Comparison of ENCODE assay signal across 8 cellular contexts in the genomic region with DNA sequence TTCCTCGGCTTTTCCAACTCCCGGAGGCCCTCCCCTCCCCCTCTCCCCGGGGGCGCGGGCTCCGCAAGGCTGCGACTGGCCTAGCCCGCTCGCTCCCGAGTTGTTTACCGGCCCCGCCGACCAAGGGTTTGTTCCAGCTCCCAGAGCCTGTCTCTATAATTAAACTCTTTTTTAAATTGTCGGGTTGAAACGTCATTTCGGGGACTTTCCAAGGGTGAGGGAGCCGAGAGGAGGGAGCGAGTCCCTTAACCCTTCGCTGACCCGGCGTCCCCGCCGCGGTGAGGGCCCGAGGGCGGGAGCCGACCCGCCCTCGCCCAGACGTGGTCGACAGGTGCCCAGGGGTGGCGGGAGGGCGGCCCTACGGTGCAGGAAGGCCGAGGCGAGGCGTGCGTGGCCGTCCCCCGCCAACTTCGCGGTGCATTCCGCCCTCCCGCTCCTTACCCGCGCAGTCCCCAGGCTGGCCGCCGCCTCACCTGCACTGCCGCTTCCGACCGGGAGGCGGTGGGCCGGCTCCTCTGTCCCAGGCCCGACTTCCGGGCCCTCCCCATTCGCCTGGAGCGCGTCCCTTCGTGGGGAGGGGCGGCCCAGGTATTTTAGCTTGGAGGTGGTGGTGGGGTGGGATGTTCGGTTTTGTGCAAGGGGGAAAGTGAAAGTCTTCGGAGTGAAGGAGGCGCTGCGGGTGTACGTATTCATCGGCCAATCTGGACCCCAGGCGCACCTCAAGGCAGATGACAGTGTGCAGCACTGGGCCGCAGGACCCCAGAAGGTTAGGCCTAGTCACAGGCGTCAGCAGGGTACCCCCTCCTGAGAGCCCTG. TPM values are rescaled to one million over a fixed set of nuclear protein-coding genes. Genes with fewer than 3 reads are reported as not detected.
DNase-seq lines count a peak whose midpoint lies in the region; ATAC-seq and TF ChIP-seq lines count a peak whose summit lies in the region.

No MANE protein-coding gene starts in this region.

- intact Hi-C loops in Panc1 (cut with micrococcal nuclease; ENCODE audit: unreplicated experiment): no loop called here
- intact Hi-C loops in transverse colon (cut with DNase I; ENCODE audit: low total_unique reads): loop anchor here (1.0 to 10.0 kb wide), 3 partner anchors 247 to 854 kb away; no protein-coding TSS in a partner anchor

- peak; percentile 94 for TF ChIP-seq POLR2A in transverse colon (IDR thresholded peaks at IDR 0.05)

- CTCF ChIA-PET in Panc1 (lab: Charles Lee): no interaction called here

- H3K4me3 ChIP-seq in BLaER1: peak overlapping the region; percentile 99
- peak overlapping the region; percentile 84 to 95 for H3K4me3 ChIP-seq in Panc1 (ENCODE audit: low read depth in 2 of 2, low read length in 2 of 2)
- H3K4me3 ChIP-seq in transverse colon: peak overlapping the region; percentile 55 to 86 (median 70)

- H4K20me1 ChIP-seq in BLaER1: peaks cover 20% of the 10 kb centered on the region

- DNase-seq in Panc1 (ENCODE audit: low read depth, low spot score) (no peak), germinal center (ENCODE audit: low spot score) (peak; percentile 81), occipital lobe (lab: John Stamatoyannopoulos, UW) (peak; percentile 22), transverse colon (peak; percentile 87)
- DNase-seq in activated naive CD4-positive, alpha-beta T cell (lab: John Stamatoyannopoulos, UW): peak; percentile 62 to 75 (median 69)

- TF ChIP-seq CTCF in Panc1 (IDR thresholded peaks at IDR 0.05): peak; percentile 74
- TF ChIP-seq CTCF in transverse colon (IDR thresholded peaks at IDR 0.05): peak; percentile 90 to 99 (median 91)

- ATAC-seq in GM18909 (IDR thresholded peaks at IDR 0.05; ENCODE audit: poor library complexity, unreplicated experiment) (peak; percentile 43), HG03159 (IDR thresholded peaks at IDR 0.05; ENCODE audit: unreplicated experiment) (peak; percentile 47), Panc1 (peak; percentile 82)

- no TSS peak for BruUV-seq in Panc1 (replicated peaks; lab: Mats Ljungman, UMichigan)

- in situ Hi-C loops in Panc1 (cut with HindIII; ENCODE audit: low pct_unique_long_range_greater_than_20kb, low sequenced_read_pairs) (no loop called here), transverse colon (cut with MboI; ENCODE audit: low pct_ligation_motif_present in 1 of 4, low pct_unique_long_range_greater_than_20kb in 1 of 4, low sequenced_read_pairs in 3 of 4) (no loop called here)

- POLR2A ChIA-PET in Panc1 (lab: Charles Lee): interaction anchor here (0.7 kb wide), 1 partner anchor 40 kb away, joined by 7 read pairs; no protein-coding TSS in a partner anchor

- TF ChIP-seq EP300 in transverse colon (IDR thresholded peaks at IDR 0.05; ENCODE audit: low read depth): no peak

- peak overlapping the region; percentile 93 for H3K9ac ChIP-seq in BLaER1

- H3K9me3 ChIP-seq in BLaER1 (peaks cover 10% of the 10 kb centered on the region; the same call in 1 of the 2 replicates), Panc1 (ENCODE audit: control insufficient read depth, insufficient read depth, low read depth, low read length) (no peaks in the 10 kb centered on the region), transverse colon (no peaks in the 10 kb centered on the region)

- H3K27me3 ChIP-seq in BLaER1: no peaks in the 10 kb centered on the region
- H3K27me3 ChIP-seq in Panc1 (ENCODE audit: control insufficient read depth, insufficient read depth, low read length): no peaks in the 10 kb centered on the region
- H3K27me3 ChIP-seq in transverse colon: no peaks in the 10 kb centered on the region

- WGBS in transverse colon (ENCODE audit: low coverage in 1 of 2), 2 donors: 1% methylated on average over 62 of the region's 69 CpGs; no CpG with 5 or more reads in 1 of the 2 donors

- H3K27ac ChIP-seq in BLaER1 (peak overlapping the region; percentile 97), Panc1 (ENCODE audit: low read length) (peak overlapping the region; percentile 98), transverse colon (peak overlapping the region; percentile 97 to 100 (median 98))

- peaks cover 22% of the 10 kb centered on the region for H3K4me1 ChIP-seq in BLaER1
- peaks cover 10% of the 10 kb centered on the region for H3K4me1 ChIP-seq in Panc1 (ENCODE audit: control insufficient read depth, insufficient read depth, low read length)
- H3K4me1 ChIP-seq in transverse colon: peaks cover 8 to 12% (median 8%) of the 10 kb centered on the region in 4 donors

- H3K4me2 ChIP-seq in BLaER1: peak overlapping the region; percentile 90

- peaks cover 11% of the 10 kb centered on the region for H3K36me3 ChIP-seq in BLaER1
- H3K36me3 ChIP-seq in Panc1 (ENCODE audit: control insufficient read depth, insufficient read depth, low read length): peaks cover 13% of the 10 kb centered on the region; the same call in 1 of the 2 replicates
- peaks cover 0 to 9% (median under 1%) of the 10 kb centered on the region in 4 donors for H3K36me3 ChIP-seq in transverse colon

RNA-seq across cellular contexts. Expression of gene ZFP36L1, which starts 2.9 kb away (rescaled TPM):
- total RNA-seq in Panc1 (2021; ENCODE audit: unreplicated experiment): 84.9 TPM
- polyA plus RNA-seq in Panc1 (2012; ENCODE audit: insufficient read length): 126 TPM
- 7.3 TPM for total RNA-seq in occipital lobe
- total RNA-seq in transverse colon: 100 to 1,000 TPM; 180 to 712 (median 266) TPM

Comparison
In these comparisons a context has a peak if more than half of its experiments do, and no peak if none do; other contexts are left out.
1. RNA of gene ZFP36L1, which starts 2.9 kb away (total RNA-seq): 180 to 712 TPM in transverse colon and 84.9 TPM in Panc1 (single experiment); 7.3 TPM in occipital lobe (single experiment); every median in the first group is over 10 times any median in the second.
2. Peak in every context shown above with its lines, with median percentiles within 50 percentile points of each other: H3K27ac ChIP-seq, H3K4me3 ChIP-seq and ATAC-seq.